Comparison of ENCODE assay signal across 16 cellular contexts in the genomic region with DNA sequence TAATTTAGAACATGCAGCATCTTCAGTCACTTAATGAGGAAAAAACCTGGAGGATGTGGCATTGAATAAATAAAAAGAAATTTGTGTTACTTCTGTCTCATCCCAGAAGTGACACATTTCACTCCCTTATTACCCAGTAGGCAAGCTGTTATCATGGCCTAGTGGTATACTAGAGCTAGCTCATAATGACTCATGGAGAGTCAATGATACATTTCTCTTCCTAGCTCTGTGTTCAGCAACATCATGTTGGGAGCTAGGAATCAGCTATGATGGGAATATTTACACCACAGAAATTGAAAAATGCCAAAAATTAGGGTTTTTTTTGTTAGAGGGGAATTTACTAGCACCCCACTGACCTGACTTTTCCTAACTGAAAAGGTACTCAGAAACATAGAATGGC.
"Had no signal": no experiment of that assay in that cellular context is flagged by ENCODE, and none has a peak within 500 bp of the region (broad histone marks: within the 10 kb centered on the region; RNA-seq: fewer than 3 reads in every experiment).

No MANE protein-coding gene starts in this region.

- H3K36me3 ChIP-seq: left ventricle myocardium inferior had no signal

- H3K27ac ChIP-seq: epithelial cell of prostate, hepatocyte, left ventricle myocardium inferior had no signal

- H3K4me3 ChIP-seq: hepatocyte, left ventricle myocardium inferior had no signal

- ATAC-seq: naive thymus-derived CD8-positive, alpha-beta T cell; stimulated activated memory B cell treated with anti-CD40 and anti-IgM and Interleukin-4, amounts not matched to agents 10 μg/mL and 1 μg/mL and 100 μg/mL, for 72 hours had no signal

- H3K27me3 ChIP-seq: hepatocyte had no signal

- H3K36me3 Mint-ChIP-seq: activated naive CD8-positive, alpha-beta T cell treated with anti-CD3 and anti-CD28 coated beads for 36 hours; brain; memory B cell; naive thymus-derived CD8-positive, alpha-beta T cell; stimulated activated memory B cell treated with anti-CD40 and anti-IgM and Interleukin-4, amounts not matched to agents 10 μg/mL and 1 μg/mL and 100 μg/mL, for 72 hours; WTC11 had no signal

- H3K9me3 Mint-ChIP-seq: activated naive CD8-positive, alpha-beta T cell treated with anti-CD3 and anti-CD28 coated beads for 36 hours; brain; memory B cell; stimulated activated memory B cell treated with anti-CD40 and anti-IgM and Interleukin-4, amounts not matched to agents 10 μg/mL and 1 μg/mL and 100 μg/mL, for 72 hours; WTC11 had no signal

- H3K4me3 Mint-ChIP-seq: activated naive CD8-positive, alpha-beta T cell treated with anti-CD3 and anti-CD28 coated beads for 36 hours; brain; memory B cell; naive thymus-derived CD8-positive, alpha-beta T cell; stimulated activated memory B cell treated with anti-CD40 and anti-IgM and Interleukin-4, amounts not matched to agents 10 μg/mL and 1 μg/mL and 100 μg/mL, for 72 hours; WTC11 had no signal

- DNase-seq: activated CD4-positive, alpha-beta T cell treated with anti-CD3 and anti-CD28 coated beads for 48 hours; activated CD8-positive, alpha-beta memory T cell treated with anti-CD3 and anti-CD28 coated beads for 24 hours; activated naive CD8-positive, alpha-beta T cell treated with anti-CD3 and anti-CD28 coated beads for 36 hours; effector CD8-positive, alpha-beta T cell; left ventricle myocardium inferior; naive thymus-derived CD8-positive, alpha-beta T cell; posterior cingulate gyrus; retina; T-helper 1 cell; T1000 had no signal

- H3K27ac Mint-ChIP-seq: activated naive CD8-positive, alpha-beta T cell treated with anti-CD3 and anti-CD28 coated beads for 36 hours; brain; memory B cell; naive thymus-derived CD8-positive, alpha-beta T cell; stimulated activated memory B cell treated with anti-CD40 and anti-IgM and Interleukin-4, amounts not matched to agents 10 μg/mL and 1 μg/mL and 100 μg/mL, for 72 hours; WTC11 had no signal

- H3K4me1 ChIP-seq: left ventricle myocardium inferior had no signal

- H3K9me3 ChIP-seq: left ventricle myocardium inferior had no signal

- H3K4me1 Mint-ChIP-seq: activated naive CD8-positive, alpha-beta T cell treated with anti-CD3 and anti-CD28 coated beads for 36 hours; brain; memory B cell; naive thymus-derived CD8-positive, alpha-beta T cell; stimulated activated memory B cell treated with anti-CD40 and anti-IgM and Interleukin-4, amounts not matched to agents 10 μg/mL and 1 μg/mL and 100 μg/mL, for 72 hours had no signal
